ENCODE assay signal across 1 cellular context in genomic region chr6:109877028-109877726, GRCh38.
TF ChIP-seq lines count a peak whose summit lies in the region.

No MANE protein-coding gene starts in this region.

TF ChIP-seq in K562, 482 proteins besides CTCF, POLR2A, EP300 and RAD21 (continued from another document):
- TF ChIP-seq THAP7 (CRISPR knock-in tag; IDR thresholded peaks at IDR 0.05), result no peak
- TF ChIP-seq RNF2 (IDR thresholded peaks at IDR 0.05), result no peak
- TF ChIP-seq ZNF668 (CRISPR knock-in tag; IDR thresholded peaks at IDR 0.05), result 0 out of 2 replicates have a peak, but pooled peaks have one; percentile 65
- no peak for TF ChIP-seq CREB1 (IDR thresholded peaks at IDR 0.05)
- no peak for TF ChIP-seq CREB1 (CRISPR knock-in tag; IDR thresholded peaks at IDR 0.05)
- no peak for TF ChIP-seq NR4A1 (CRISPR knock-in tag; IDR thresholded peaks at IDR 0.05)
- TF ChIP-seq NR4A1 (tag; IDR thresholded peaks at IDR 0.05), result peak; percentile 82
- TF ChIP-seq RAD51 (IDR thresholded peaks at IDR 0.05; ENCODE audit: borderline replicate concordance, low read depth), result no peak
- no peak for TF ChIP-seq BMI1 (IDR thresholded peaks at IDR 0.05; ENCODE audit: low read length)
- TF ChIP-seq ZBTB33 (CRISPR knock-in tag; IDR thresholded peaks at IDR 0.05), result no peak
- TF ChIP-seq RBM17 (IDR thresholded peaks at IDR 0.05; ENCODE audit: borderline replicate concordance, low read depth, low read length), result no peak
- 0 out of 2 replicates have a peak, but pooled peaks have one; percentile 2 for TF ChIP-seq POLR2H (tag; IDR thresholded peaks at IDR 0.05; ENCODE audit: low read depth)
- TF ChIP-seq GABPA (tag; conservative IDR thresholded peaks at IDR 0.05; ENCODE audit: low read depth), result no peak
- TF ChIP-seq ZNF77 (CRISPR knock-in tag; IDR thresholded peaks at IDR 0.05), result no peak
- no peak for TF ChIP-seq KLF10 (CRISPR knock-in tag; IDR thresholded peaks at IDR 0.05)
- no peak for TF ChIP-seq RUNX1 (IDR thresholded peaks at IDR 0.05; ENCODE audit: low read depth)
- TF ChIP-seq ZNF592 (IDR thresholded peaks at IDR 0.05), result no peak
- TF ChIP-seq MAFK (IDR thresholded peaks at IDR 0.05; ENCODE audit: low read length), result no peak
- no peak for TF ChIP-seq IRF2 (CRISPR knock-in tag; IDR thresholded peaks at IDR 0.05)
